8 cellular contexts compared by ENCODE assay signal in genomic region chr5:150413902-150414790, GRCh38. TPM values are rescaled to one million over a fixed set of nuclear protein-coding genes. Genes with fewer than 3 reads are reported as not detected.
DNase-seq lines count a peak whose midpoint lies in the region; ATAC-seq and TF ChIP-seq lines count a peak whose summit lies in the region.
"Not testable (repeated sequence)": the region's sequence is repeated elsewhere in the genome, so short reads cannot be mapped to it uniquely, and the experiment has no call there.

No MANE protein-coding gene starts in this region.

- peak overlapping the region; percentile 98 for H3K27ac Mint-ChIP-seq in Calu3 (ENCODE audit: unreplicated experiment)
- peak overlapping the region; percentile 98 for H3K27ac Mint-ChIP-seq in activated T-helper 1 cell treated with anti-CD3 and anti-CD28 coated beads, Interleukin-12 subunit alpha, Interleukin-12 subunit beta, Interleukin-2, Interleukin-4 antibody, amounts not matched to agents 30 ng/mL and 10 ng/mL and 1 ng/mL, durations not matched to agents 14 hours and 24 hours and 36 hours
- peak overlapping the region; percentile 100 for H3K27ac Mint-ChIP-seq in central memory CD8-positive, alpha-beta T cell (ENCODE audit: low read depth)
- peak overlapping the region; percentile 95 to 99 for H3K27ac Mint-ChIP-seq in natural killer cell treated with Interleukin-12 subunit alpha and Interleukin-12 subunit beta and Interleukin-15 and Interleukin-18, amount 100 ng/mL, for 72 hours
- H3K27ac Mint-ChIP-seq in stimulated activated effector memory CD8-positive, alpha-beta T cell treated with anti-CD3 and anti-CD28 coated beads, Interleukin-12 subunit alpha, Interleukin-12 subunit beta, amount 100 ng/mL, for 72 hours = peak overlapping the region; percentile 99

- POLR2A ChIA-PET in OCI-LY7 (lab: Charles Lee) = interaction anchor here (0.6 to 5.1 kb wide), 10 partner anchors 7 to 874 kb away, joined by 3 to 38 read pairs (median 6); no protein-coding TSS in a partner anchor

- CTCF ChIA-PET in Calu3 (lab: Charles Lee) = not testable (repeated sequence)
- CTCF ChIA-PET in OCI-LY7 (lab: Charles Lee; ENCODE audit: unreplicated experiment) = interaction anchor here (1.0 kb wide), 1 partner anchor 16 kb away, joined by 3 read pairs; no protein-coding TSS in a partner anchor

- not testable (repeated sequence) for H3K27me3 ChIP-seq in right cardiac atrium (ENCODE audit: control insufficient read depth, insufficient read depth); uterus

- ATAC-seq in central memory CD8-positive, alpha-beta T cell (replicated peaks; ENCODE audit: extremely low read depth, poor library complexity, severe bottlenecking); right cardiac atrium; natural killer cell treated with Interleukin-12 subunit alpha and Interleukin-12 subunit beta and Interleukin-15 and Interleukin-18, amount 100 ng/mL, for 72 hours; stimulated activated effector memory CD8-positive, alpha-beta T cell treated with anti-CD3 and anti-CD28 coated beads, Interleukin-12 subunit alpha, Interleukin-12 subunit beta, amount 100 ng/mL, for 72 hours: not testable (repeated sequence)

- not testable (repeated sequence) for H3K9me3 ChIP-seq in OCI-LY7 (ENCODE audit: low read length); right cardiac atrium (ENCODE audit: control insufficient read depth, low read length); uterus

- H3K9me3 Mint-ChIP-seq in Calu3 (ENCODE audit: low read depth, unreplicated experiment); activated T-helper 1 cell treated with anti-CD3 and anti-CD28 coated beads, Interleukin-12 subunit alpha, Interleukin-12 subunit beta, Interleukin-2, Interleukin-4 antibody, amounts not matched to agents 30 ng/mL and 10 ng/mL and 1 ng/mL, durations not matched to agents 14 hours and 24 hours and 36 hours; central memory CD8-positive, alpha-beta T cell; natural killer cell treated with Interleukin-12 subunit alpha and Interleukin-12 subunit beta and Interleukin-15 and Interleukin-18, amount 100 ng/mL, for 72 hours; stimulated activated effector memory CD8-positive, alpha-beta T cell treated with anti-CD3 and anti-CD28 coated beads, Interleukin-12 subunit alpha, Interleukin-12 subunit beta, amount 100 ng/mL, for 72 hours: not testable (repeated sequence)

- H3K4me1 ChIP-seq in OCI-LY7 (ENCODE audit: insufficient read depth, low read length, poor library complexity, severe bottlenecking) = peaks cover 55% of the 10 kb centered on the region
- not testable (repeated sequence) for H3K4me1 ChIP-seq in right cardiac atrium (ENCODE audit: control insufficient read depth, insufficient read depth, low read length); uterus

- intact Hi-C loops in Calu3 (cut with micrococcal nuclease; ENCODE audit: unreplicated experiment) = loop anchor here (2.0 kb wide), 1 partner anchor 23 kb away; no protein-coding TSS in a partner anchor
- intact Hi-C loops in OCI-LY7 (cut with micrococcal nuclease; ENCODE audit: unreplicated experiment) = loop anchor here (5.0 kb wide), 1 partner anchor 738 kb away; no protein-coding TSS in a partner anchor
- intact Hi-C loops in activated T-helper 1 cell treated with anti-CD3 and anti-CD28 coated beads, Interleukin-12 subunit alpha, Interleukin-12 subunit beta, Interleukin-2, Interleukin-4 antibody, amounts not matched to agents 30 ng/mL and 10 ng/mL and 1 ng/mL, durations not matched to agents 14 hours and 24 hours and 36 hours (cut with micrococcal nuclease) = loop anchor here (1.0 to 5.0 kb wide), 8 partner anchors 22 to 1069 kb away; partner anchors contain the start of genes GRPEL2, HMGXB3, RBM22 and TIGD6
- intact Hi-C loops in right cardiac atrium (cut with DNase I); uterus (cut with DNase I; ENCODE audit: low total_unique reads): not testable (repeated sequence)

- DNase-seq in Calu3; OCI-LY7 (ENCODE audit: low spot score); activated T-helper 1 cell treated with anti-CD3 and anti-CD28 coated beads, Interleukin-12 subunit alpha, Interleukin-12 subunit beta, Interleukin-2, Interleukin-4 antibody, amounts not matched to agents 30 ng/mL and 10 ng/mL and 1 ng/mL, durations not matched to agents 14 hours and 24 hours and 36 hours (ENCODE audit: low spot score); central memory CD8-positive, alpha-beta T cell (ENCODE audit: low spot score in 2 of 2); right cardiac atrium; stimulated activated effector memory CD8-positive, alpha-beta T cell treated with anti-CD3 and anti-CD28 coated beads, Interleukin-12 subunit alpha, Interleukin-12 subunit beta, amount 100 ng/mL, for 72 hours (ENCODE audit: low spot score in 2 of 2); uterus: not testable (repeated sequence)
- DNase-seq in natural killer cell treated with Interleukin-12 subunit alpha and Interleukin-12 subunit beta and Interleukin-15 and Interleukin-18, amount 100 ng/mL, for 72 hours (ENCODE audit: low spot score) = peak; percentile 78

- H3K9me2 ChIP-seq in OCI-LY7 (ENCODE audit: insufficient read depth, low read length) = not testable (repeated sequence)

- not testable (repeated sequence) for H3K4me3 Mint-ChIP-seq in Calu3 (ENCODE audit: low read depth, unreplicated experiment); central memory CD8-positive, alpha-beta T cell
- H3K4me3 Mint-ChIP-seq in activated T-helper 1 cell treated with anti-CD3 and anti-CD28 coated beads, Interleukin-12 subunit alpha, Interleukin-12 subunit beta, Interleukin-2, Interleukin-4 antibody, amounts not matched to agents 30 ng/mL and 10 ng/mL and 1 ng/mL, durations not matched to agents 14 hours and 24 hours and 36 hours = peak overlapping the region; percentile 91
- peak overlapping the region; percentile 99 for H3K4me3 Mint-ChIP-seq in natural killer cell treated with Interleukin-12 subunit alpha and Interleukin-12 subunit beta and Interleukin-15 and Interleukin-18, amount 100 ng/mL, for 72 hours
- peak overlapping the region; percentile 96 for H3K4me3 Mint-ChIP-seq in stimulated activated effector memory CD8-positive, alpha-beta T cell treated with anti-CD3 and anti-CD28 coated beads, Interleukin-12 subunit alpha, Interleukin-12 subunit beta, amount 100 ng/mL, for 72 hours

- peaks cover 45% of the 10 kb centered on the region for H3K36me3 Mint-ChIP-seq in Calu3 (ENCODE audit: insufficient read depth, unreplicated experiment)
- not testable (repeated sequence) for H3K36me3 Mint-ChIP-seq in activated T-helper 1 cell treated with anti-CD3 and anti-CD28 coated beads, Interleukin-12 subunit alpha, Interleukin-12 subunit beta, Interleukin-2, Interleukin-4 antibody, amounts not matched to agents 30 ng/mL and 10 ng/mL and 1 ng/mL, durations not matched to agents 14 hours and 24 hours and 36 hours (ENCODE audit: low read depth); natural killer cell treated with Interleukin-12 subunit alpha and Interleukin-12 subunit beta and Interleukin-15 and Interleukin-18, amount 100 ng/mL, for 72 hours
- peaks cover 34% of the 10 kb centered on the region for H3K36me3 Mint-ChIP-seq in central memory CD8-positive, alpha-beta T cell (ENCODE audit: insufficient read depth)
- H3K36me3 Mint-ChIP-seq in stimulated activated effector memory CD8-positive, alpha-beta T cell treated with anti-CD3 and anti-CD28 coated beads, Interleukin-12 subunit alpha, Interleukin-12 subunit beta, amount 100 ng/mL, for 72 hours = peaks cover 41% of the 10 kb centered on the region

- TF ChIP-seq CTCF in Calu3 (IDR thresholded peaks at IDR 0.05; ENCODE audit: unreplicated experiment); OCI-LY7 (conservative IDR thresholded peaks at IDR 0.05; ENCODE audit: low read length); uterus (IDR thresholded peaks at IDR 0.05): not testable (repeated sequence)

- 90% methylated on average over 16 of the region's 16 CpGs for WGBS in right cardiac atrium

- peaks cover 33% of the 10 kb centered on the region for H3K36me3 ChIP-seq in OCI-LY7 (ENCODE audit: insufficient read depth, low read length)
- not testable (repeated sequence) for H3K36me3 ChIP-seq in uterus

- peaks cover 40% of the 10 kb centered on the region for H3K4me1 Mint-ChIP-seq in Calu3 (ENCODE audit: low read depth, unreplicated experiment)
- H3K4me1 Mint-ChIP-seq in activated T-helper 1 cell treated with anti-CD3 and anti-CD28 coated beads, Interleukin-12 subunit alpha, Interleukin-12 subunit beta, Interleukin-2, Interleukin-4 antibody, amounts not matched to agents 30 ng/mL and 10 ng/mL and 1 ng/mL, durations not matched to agents 14 hours and 24 hours and 36 hours (ENCODE audit: low read depth) = peaks cover 38% of the 10 kb centered on the region
- peaks cover 41% of the 10 kb centered on the region for H3K4me1 Mint-ChIP-seq in central memory CD8-positive, alpha-beta T cell
- peaks cover 39 to 42% of the 10 kb centered on the region in 2 donors for H3K4me1 Mint-ChIP-seq in natural killer cell treated with Interleukin-12 subunit alpha and Interleukin-12 subunit beta and Interleukin-15 and Interleukin-18, amount 100 ng/mL, for 72 hours (ENCODE audit: low read depth in 2 of 2)
- peaks cover 41% of the 10 kb centered on the region for H3K4me1 Mint-ChIP-seq in stimulated activated effector memory CD8-positive, alpha-beta T cell treated with anti-CD3 and anti-CD28 coated beads, Interleukin-12 subunit alpha, Interleukin-12 subunit beta, amount 100 ng/mL, for 72 hours

- H4K20me1 ChIP-seq in OCI-LY7 (ENCODE audit: insufficient read depth, low read length) = not testable (repeated sequence)

- not testable (repeated sequence) for BruUV-seq in Calu3 (replicated peaks; lab: Mats Ljungman, UMichigan); OCI-LY7 (replicated peaks; lab: Mats Ljungman, UMichigan)

- H3K27ac ChIP-seq in OCI-LY7 (ENCODE audit: low read depth, low read length, poor library complexity, severe bottlenecking) (peak overlapping the region; percentile 97), right cardiac atrium (ENCODE audit: low read length) (peak overlapping the region; percentile 30), uterus (peak overlapping the region; percentile 79 to 80)

- peak overlapping the region; percentile 94 for H3K4me2 ChIP-seq in OCI-LY7 (ENCODE audit: low read length)

- H3K27me3 Mint-ChIP-seq in Calu3 (ENCODE audit: unreplicated experiment); activated T-helper 1 cell treated with anti-CD3 and anti-CD28 coated beads, Interleukin-12 subunit alpha, Interleukin-12 subunit beta, Interleukin-2, Interleukin-4 antibody, amounts not matched to agents 30 ng/mL and 10 ng/mL and 1 ng/mL, durations not matched to agents 14 hours and 24 hours and 36 hours (ENCODE audit: insufficient read depth); central memory CD8-positive, alpha-beta T cell; natural killer cell treated with Interleukin-12 subunit alpha and Interleukin-12 subunit beta and Interleukin-15 and Interleukin-18, amount 100 ng/mL, for 72 hours: not testable (repeated sequence)

- not testable (repeated sequence) for TF ChIP-seq POLR2A in uterus (IDR thresholded peaks at IDR 0.05)

- peak overlapping the region; percentile 49; the same call in 1 of the 2 replicates for H2AFZ ChIP-seq in OCI-LY7 (ENCODE audit: low read length)

- H3K79me2 ChIP-seq in OCI-LY7 (ENCODE audit: insufficient read depth, low read depth, low read length) = peaks cover 35% of the 10 kb centered on the region

- H3K4me3 ChIP-seq in OCI-LY7 (ENCODE audit: low read depth, low read length, poor library complexity, severe bottlenecking) = peak overlapping the region; percentile 99
- H3K4me3 ChIP-seq in right cardiac atrium (ENCODE audit: low read length); uterus: not testable (repeated sequence)

RNA-seq across cellular contexts. Expression of gene CD74, which starts 1.4 kb away (rescaled TPM):
- total RNA-seq in Calu3 (2022) (773 and 1,091 TPM in 2 replicates), OCI-LY7 (2022) (1,759 and 1,769 TPM in 2 replicates), right cardiac atrium (100 to 1,000 TPM; 222 to 331 (median 251) TPM), uterus (1,000 to 10,000 TPM in 1 of 4 donors, 100 to 1,000 TPM in 3; 118 to 1,231 (median 675) TPM)
- 2,446 and 3,686 TPM in 2 replicates for total RNA-seq in OCI-LY7 (2014; rRNA removed; shearing (Covaris generic))
- total RNA-seq in activated T-helper 1 cell treated with anti-CD3 and anti-CD28 coated beads, Interleukin-12 subunit alpha, Interleukin-12 subunit beta, Interleukin-2, Interleukin-4 antibody, amounts not matched to agents 30 ng/mL and 10 ng/mL and 1 ng/mL, durations not matched to agents 14 hours and 24 hours and 36 hours = 440 and 444 TPM in 2 replicates
- 201 TPM for polyA plus RNA-seq in right cardiac atrium
- 100 to 1,000 TPM; 767 to 771 TPM for total RNA-seq in natural killer cell treated with Interleukin-12 subunit alpha and Interleukin-12 subunit beta and Interleukin-15 and Interleukin-18, amount 100 ng/mL, for 72 hours

RNA-seq across cellular contexts. Expression of gene RPS14, which starts 35.4 kb away (rescaled TPM):
- total RNA-seq in Calu3 (2022) = 2,194 and 2,330 TPM in 2 replicates
- 2,281 and 2,351 TPM in 2 replicates for total RNA-seq in OCI-LY7 (2014; rRNA removed; shearing (Covaris generic))
- total RNA-seq in OCI-LY7 (2022) = 2,284 and 2,304 TPM in 2 replicates
- total RNA-seq in activated T-helper 1 cell treated with anti-CD3 and anti-CD28 coated beads, Interleukin-12 subunit alpha, Interleukin-12 subunit beta, Interleukin-2, Interleukin-4 antibody, amounts not matched to agents 30 ng/mL and 10 ng/mL and 1 ng/mL, durations not matched to agents 14 hours and 24 hours and 36 hours = 2,328 and 2,429 TPM in 2 replicates
- 1,000 to 10,000 TPM; 1,254 to 1,552 (median 1,386) TPM for total RNA-seq in right cardiac atrium
- 1,870 TPM for polyA plus RNA-seq in right cardiac atrium
- 1,000 to 10,000 TPM; 1,429 to 1,580 TPM for total RNA-seq in natural killer cell treated with Interleukin-12 subunit alpha and Interleukin-12 subunit beta and Interleukin-15 and Interleukin-18, amount 100 ng/mL, for 72 hours
- total RNA-seq in uterus = over 10,000 TPM in 1 of 4 donors, 1,000 to 10,000 TPM in 3; 2,445 to 12,361 (median 6,046) TPM

RNA-seq across cellular contexts. Expression of gene TCOF1, which starts 56.6 kb away (rescaled TPM):
- total RNA-seq in Calu3 (2022) (96.1 and 106 TPM in 2 replicates), OCI-LY7 (2022) (104 and 108 TPM in 2 replicates), right cardiac atrium (10 to 100 TPM; 14.3 to 22.7 (median 17.5) TPM), uterus (10 to 100 TPM in 3 of 4 donors, 1 to 10 TPM in 1; 9.4 to 40.0 (median 20.1) TPM)
- 61.3 and 62.9 TPM in 2 replicates for total RNA-seq in OCI-LY7 (2014; rRNA removed; shearing (Covaris generic))
- 130 and 131 TPM in 2 replicates for total RNA-seq in activated T-helper 1 cell treated with anti-CD3 and anti-CD28 coated beads, Interleukin-12 subunit alpha, Interleukin-12 subunit beta, Interleukin-2, Interleukin-4 antibody, amounts not matched to agents 30 ng/mL and 10 ng/mL and 1 ng/mL, durations not matched to agents 14 hours and 24 hours and 36 hours
- 11.9 TPM for polyA plus RNA-seq in right cardiac atrium
- total RNA-seq in natural killer cell treated with Interleukin-12 subunit alpha and Interleukin-12 subunit beta and Interleukin-15 and Interleukin-18, amount 100 ng/mL, for 72 hours = 100 to 1,000 TPM in 1 of 2 donors, 10 to 100 TPM in 1; 70.0 to 140 TPM

Comparison
In these comparisons a context has a peak if more than half of its experiments do, and no peak if none do; other contexts are left out.
1. H3K27ac ChIP-seq: peak in every context shown above with its lines; median percentile 97 in OCI-LY7; 80 in uterus; 30 in right cardiac atrium.